In the genomic region with DNA sequence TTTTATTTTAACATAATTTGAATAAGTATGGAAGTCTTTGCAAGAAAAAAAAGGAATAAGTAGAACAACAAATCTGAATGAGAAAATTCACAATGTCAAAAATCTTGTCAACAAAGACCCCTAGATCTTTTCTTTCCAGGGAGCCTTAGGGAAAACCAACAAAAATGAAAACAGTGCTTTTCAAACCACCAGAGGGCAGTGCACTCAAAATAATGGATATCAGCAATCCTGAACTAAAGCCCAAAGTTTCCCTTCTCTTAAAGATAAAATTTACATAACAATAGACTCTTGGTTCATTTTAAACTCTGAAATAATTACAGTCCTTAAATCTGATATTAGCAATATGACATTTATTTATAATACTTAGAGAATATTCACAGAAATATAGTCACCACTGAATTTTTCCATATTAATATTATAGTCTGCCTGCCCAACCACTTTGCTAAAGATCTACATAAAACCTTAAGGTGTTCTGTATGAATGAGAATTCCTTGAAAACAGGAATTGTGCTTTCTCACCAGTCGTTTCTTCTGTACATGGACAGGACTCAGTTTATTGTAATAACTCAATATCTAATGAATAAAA, we compare ENCODE assay signal across 7 cellular contexts.
DNase-seq lines count a peak whose midpoint lies in the region; ATAC-seq and TF ChIP-seq lines count a peak whose summit lies in the region.

No MANE protein-coding gene starts in this region.

- POLR2A ChIA-PET in PC-3 (lab: Charles Lee; ENCODE audit: unreplicated experiment), result no interaction called here

- H3K36me3 ChIP-seq in PC-3 (ENCODE audit: low read depth, low read length), result no peaks in the 10 kb centered on the region
- H3K36me3 ChIP-seq in neutrophil, result no peaks in the 10 kb centered on the region

- H2AFZ ChIP-seq in PC-3 (ENCODE audit: low read length), result no peak overlapping the region

- no peaks in the 10 kb centered on the region for H3K79me2 ChIP-seq in PC-3 (ENCODE audit: low read length)

- ATAC-seq in PC-3 (no peak), GM21526 (IDR thresholded peaks at IDR 0.05; ENCODE audit: low FRiP score, unreplicated experiment) (no peak)

- no peak overlapping the region for H3K9ac ChIP-seq in PC-3 (ENCODE audit: low read length)

- H3F3A ChIP-seq in PC-3 (ENCODE audit: low read length, unreplicated experiment), result no peaks in the 10 kb centered on the region

- TF ChIP-seq CTCF in GM10266 (IDR thresholded peaks at IDR 0.05; ENCODE audit: control insufficient read depth, insufficient read depth, low read depth, missing control alignments) (peak; percentile 59), PC-3 (conservative IDR thresholded peaks at IDR 0.05; ENCODE audit: low read depth, low read length) (peak; percentile 89), neutrophil (IDR thresholded peaks at IDR 0.05) (peak; percentile 36)

- H3K27ac ChIP-seq in PC-3 (ENCODE audit: low read length) (no peak overlapping the region), neutrophil (no peak overlapping the region)

- BruUV-seq in PC-3 (replicated peaks; lab: Mats Ljungman, UMichigan), result no TSS peak

- CTCF ChIA-PET in PC-3 (lab: Charles Lee), result no interaction called here

- DNase-seq in GM10266 (ENCODE audit: extremely low spot score), result peak; percentile 10
- peak; percentile 15 for DNase-seq in HT1080 (ENCODE audit: low read depth)
- DNase-seq in PC-3, result peak; percentile 72
- peak; percentile 39 for DNase-seq in epidermal melanocyte (ENCODE audit: insufficient read length, low spot score)
- DNase-seq in GM19240 (ENCODE audit: insufficient read length, low spot score), result no peak

- intact Hi-C loops in PC-3 (cut with micrococcal nuclease), result loop anchor here (1.0 to 10.0 kb wide), 3 partner anchors 64 to 312 kb away; no protein-coding TSS in a partner anchor

- no peaks in the 10 kb centered on the region for H4K20me1 ChIP-seq in PC-3 (ENCODE audit: low read length)

- H3K4me3 ChIP-seq in PC-3 (ENCODE audit: low read length) (no peak overlapping the region), neutrophil (ENCODE audit: low read depth in 1 of 2, low read length in 1 of 2) (no peak overlapping the region)

- H3K9me3 ChIP-seq in PC-3 (ENCODE audit: low read length), result no peaks in the 10 kb centered on the region
- no peaks in the 10 kb centered on the region for H3K9me3 ChIP-seq in neutrophil

- no peaks in the 10 kb centered on the region for H3K9me2 ChIP-seq in PC-3 (replicated peaks; ENCODE audit: low read length)

- H3K4me1 ChIP-seq in PC-3 (ENCODE audit: insufficient read depth, low read length), result no peaks in the 10 kb centered on the region
- H3K4me1 ChIP-seq in neutrophil (ENCODE audit: control insufficient read depth in 1 of 2, insufficient read depth in 1 of 2, low read depth in 1 of 2, low read length in 1 of 2), result peaks cover 0 to 11% of the 10 kb centered on the region in 2 experiments

- H3K27me3 ChIP-seq in PC-3 (ENCODE audit: low read length), result no peaks in the 10 kb centered on the region
- no peaks in the 10 kb centered on the region for H3K27me3 ChIP-seq in neutrophil

- no peak overlapping the region for H3K4me2 ChIP-seq in PC-3 (ENCODE audit: low read length)

Comparison
In these comparisons a context has a peak if more than half of its experiments do, and no peak if none do; other contexts are left out.
1. CTCF ChIP-seq: peak in every context shown above with its lines; median percentile 89 in PC-3; 59 in GM10266; 36 in neutrophil.